ENCODE assay signal across 1 cellular context in the genomic region with DNA sequence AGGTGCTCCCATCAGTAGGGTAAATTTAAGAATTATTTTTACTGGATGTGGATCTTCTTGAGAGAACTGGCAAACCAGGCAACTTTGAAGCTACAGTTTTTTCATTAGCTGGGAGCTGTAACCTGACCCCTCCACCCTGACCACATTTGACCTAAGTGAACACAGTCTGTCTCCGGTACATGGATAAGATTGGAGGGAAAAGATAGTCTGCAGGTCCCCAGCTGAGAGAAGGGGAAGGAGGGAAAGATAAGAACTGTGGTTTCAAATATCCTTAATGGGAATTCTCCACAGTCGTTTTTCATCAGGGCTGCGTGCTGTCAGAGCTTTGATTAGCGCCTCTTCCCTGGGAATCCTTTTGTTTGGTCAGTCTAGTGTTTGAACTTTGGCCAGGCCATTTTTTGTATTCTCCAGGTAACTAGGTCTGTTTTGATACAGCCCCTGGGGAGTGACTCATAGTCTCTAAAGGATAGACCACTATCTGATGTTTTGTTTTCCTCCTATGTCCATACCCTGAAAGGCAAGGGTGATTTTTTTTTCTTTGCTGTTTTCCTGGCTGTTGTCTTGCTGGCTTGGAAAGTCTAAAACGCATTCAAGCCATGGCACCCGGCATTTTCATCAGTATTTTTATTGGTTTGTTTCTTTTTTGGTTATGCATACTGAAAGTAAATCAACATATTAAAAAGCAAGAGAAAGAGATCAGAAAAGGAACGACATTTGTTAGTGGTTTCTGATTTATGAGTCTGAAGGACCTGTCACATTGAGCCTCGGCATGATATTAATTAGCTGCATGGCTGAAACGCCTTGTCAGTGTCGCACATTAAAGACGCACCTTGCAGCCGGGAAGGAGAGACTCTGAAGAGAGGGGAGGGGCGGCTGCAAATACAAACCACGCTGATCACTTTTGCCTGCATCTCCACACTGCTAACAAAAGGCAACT.
A peak's percentile ranks its signal among the peaks of the same experiment; 100 is the strongest.
TF ChIP-seq lines count a peak whose summit lies in the region.

No MANE protein-coding gene starts in this region.

TF ChIP-seq in HepG2, 621 proteins besides CTCF, POLR2A, EP300 and RAD21 (continued from another document and continues in another):
- TF ChIP-seq CSRNP2 (CRISPR knock-in tag; conservative IDR thresholded peaks at IDR 0.05; ENCODE audit: low read depth) (no peak), FOXP1 (IDR thresholded peaks at IDR 0.05) (peak; percentile 73; the same call in 1 of the 2 replicates), FOXP1 (CRISPR knock-in tag; IDR thresholded peaks at IDR 0.05) (peak; percentile 93), ZC3H13 (CRISPR knock-in tag; IDR thresholded peaks at IDR 0.05) (no peak), ZFY (CRISPR knock-in tag; IDR thresholded peaks at IDR 0.05) (peak; percentile 11; the same call in 1 of the 2 replicates), SKI (IDR thresholded peaks at IDR 0.05; ENCODE audit: partially characterized antibody) (peak; percentile 79), ZNF24 (IDR thresholded peaks at IDR 0.05) (peak; percentile 40; the same call in 1 of the 2 replicates), ZNF552 (CRISPR knock-in tag; IDR thresholded peaks at IDR 0.05; ENCODE audit: borderline replicate concordance) (0 out of 2 replicates have a peak, but pooled peaks have one; percentile 78), ZMYM3 (CRISPR knock-in tag; IDR thresholded peaks at IDR 0.05) (peak; percentile 68), MEF2D (CRISPR knock-in tag; IDR thresholded peaks at IDR 0.05) (peak; percentile 89), YEATS2 (CRISPR knock-in tag; IDR thresholded peaks at IDR 0.05; ENCODE audit: borderline replicate concordance) (peak; percentile 15; the same call in 1 of the 2 replicates), KAT8 (CRISPR knock-in tag; IDR thresholded peaks at IDR 0.05) (peak; percentile 84), BRCA1 (CRISPR knock-in tag; IDR thresholded peaks at IDR 0.05) (0 out of 2 replicates have a peak, but pooled peaks have one; percentile 21), CCDC6 (CRISPR knock-in tag; IDR thresholded peaks at IDR 0.05) (peak; percentile 54; the same call in 1 of the 2 replicates), ZNF350 (CRISPR knock-in tag; IDR thresholded peaks at IDR 0.05; ENCODE audit: borderline replicate concordance, low read depth) (peak; percentile 18; the same call in 1 of the 2 replicates), TEAD3 (CRISPR knock-in tag; optimal IDR thresholded peaks at IDR 0.05; ENCODE audit: borderline replicate concordance) (peak; percentile 84), ZNF230 (CRISPR knock-in tag; IDR thresholded peaks at IDR 0.05) (no peak; the same call in 1 of the 2 replicates), ZSCAN9 (CRISPR knock-in tag; IDR thresholded peaks at IDR 0.05; ENCODE audit: borderline replicate concordance) (peak; percentile 100), RXRB (CRISPR knock-in tag; IDR thresholded peaks at IDR 0.05; ENCODE audit: borderline replicate concordance) (peak; percentile 95), MIER3 (CRISPR knock-in tag; IDR thresholded peaks at IDR 0.05; ENCODE audit: borderline replicate concordance) (peak; percentile 45; the same call in 1 of the 2 replicates), HMG20A (CRISPR knock-in tag; IDR thresholded peaks at IDR 0.05; ENCODE audit: borderline replicate concordance) (peak; percentile 91; the same call in 1 of the 2 replicates), LCORL (IDR thresholded peaks at IDR 0.05) (peak; percentile 78; the same call in 1 of the 2 replicates), LCORL (CRISPR knock-in tag; IDR thresholded peaks at IDR 0.05) (peak; percentile 70; the same call in 1 of the 2 replicates), NCOA1 (CRISPR knock-in tag; IDR thresholded peaks at IDR 0.05) (peak; percentile 49; the same call in 1 of the 2 replicates), FOXK2 (IDR thresholded peaks at IDR 0.05) (peak; percentile 83), ZKSCAN8 (CRISPR knock-in tag; IDR thresholded peaks at IDR 0.05; ENCODE audit: borderline replicate concordance) (no peak; the same call in 1 of the 2 replicates), ZNF17 (CRISPR knock-in tag; IDR thresholded peaks at IDR 0.05) (no peak), TCF7L2 (IDR thresholded peaks at IDR 0.05; ENCODE audit: low read depth, low read length) (no peak), ZBTB8A (CRISPR knock-in tag; IDR thresholded peaks at IDR 0.05; ENCODE audit: borderline replicate concordance, low read depth) (peak; percentile 80; the same call in 1 of the 2 replicates), FOXA3 (CRISPR knock-in tag; IDR thresholded peaks at IDR 0.05) (peak; percentile 80), ZNF414 (CRISPR knock-in tag; IDR thresholded peaks at IDR 0.05) (peak; percentile 43; the same call in 1 of the 2 replicates), FOXO1 (CRISPR knock-in tag; IDR thresholded peaks at IDR 0.05) (peak; percentile 90), ZEB1 (IDR thresholded peaks at IDR 0.05; ENCODE audit: insufficient replicate concordance, low read depth) (peak; percentile 98), SIX4 (CRISPR knock-in tag; IDR thresholded peaks at IDR 0.05) (peak; percentile 100)
- TF ChIP-seq, protein P1, sequence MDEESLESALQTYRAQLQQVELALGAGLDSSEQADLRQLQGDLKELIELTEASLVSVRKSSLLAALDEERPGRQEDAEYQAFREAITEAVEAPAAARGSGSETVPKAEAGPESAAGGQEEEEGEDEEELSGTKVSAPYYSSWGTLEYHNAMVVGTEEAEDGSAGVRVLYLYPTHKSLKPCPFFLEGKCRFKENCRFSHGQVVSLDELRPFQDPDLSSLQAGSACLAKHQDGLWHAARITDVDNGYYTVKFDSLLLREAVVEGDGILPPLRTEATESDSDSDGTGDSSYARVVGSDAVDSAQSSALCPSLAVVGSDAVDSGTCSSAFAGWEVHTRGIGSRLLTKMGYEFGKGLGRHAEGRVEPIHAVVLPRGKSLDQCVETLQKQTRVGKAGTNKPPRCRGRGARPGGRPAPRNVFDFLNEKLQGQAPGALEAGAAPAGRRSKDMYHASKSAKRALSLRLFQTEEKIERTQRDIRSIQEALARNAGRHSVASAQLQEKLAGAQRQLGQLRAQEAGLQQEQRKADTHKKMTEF (CRISPR knock-in tag; IDR thresholded peaks at IDR 0.05): peak; percentile 95
- TF ChIP-seq, protein P2, sequence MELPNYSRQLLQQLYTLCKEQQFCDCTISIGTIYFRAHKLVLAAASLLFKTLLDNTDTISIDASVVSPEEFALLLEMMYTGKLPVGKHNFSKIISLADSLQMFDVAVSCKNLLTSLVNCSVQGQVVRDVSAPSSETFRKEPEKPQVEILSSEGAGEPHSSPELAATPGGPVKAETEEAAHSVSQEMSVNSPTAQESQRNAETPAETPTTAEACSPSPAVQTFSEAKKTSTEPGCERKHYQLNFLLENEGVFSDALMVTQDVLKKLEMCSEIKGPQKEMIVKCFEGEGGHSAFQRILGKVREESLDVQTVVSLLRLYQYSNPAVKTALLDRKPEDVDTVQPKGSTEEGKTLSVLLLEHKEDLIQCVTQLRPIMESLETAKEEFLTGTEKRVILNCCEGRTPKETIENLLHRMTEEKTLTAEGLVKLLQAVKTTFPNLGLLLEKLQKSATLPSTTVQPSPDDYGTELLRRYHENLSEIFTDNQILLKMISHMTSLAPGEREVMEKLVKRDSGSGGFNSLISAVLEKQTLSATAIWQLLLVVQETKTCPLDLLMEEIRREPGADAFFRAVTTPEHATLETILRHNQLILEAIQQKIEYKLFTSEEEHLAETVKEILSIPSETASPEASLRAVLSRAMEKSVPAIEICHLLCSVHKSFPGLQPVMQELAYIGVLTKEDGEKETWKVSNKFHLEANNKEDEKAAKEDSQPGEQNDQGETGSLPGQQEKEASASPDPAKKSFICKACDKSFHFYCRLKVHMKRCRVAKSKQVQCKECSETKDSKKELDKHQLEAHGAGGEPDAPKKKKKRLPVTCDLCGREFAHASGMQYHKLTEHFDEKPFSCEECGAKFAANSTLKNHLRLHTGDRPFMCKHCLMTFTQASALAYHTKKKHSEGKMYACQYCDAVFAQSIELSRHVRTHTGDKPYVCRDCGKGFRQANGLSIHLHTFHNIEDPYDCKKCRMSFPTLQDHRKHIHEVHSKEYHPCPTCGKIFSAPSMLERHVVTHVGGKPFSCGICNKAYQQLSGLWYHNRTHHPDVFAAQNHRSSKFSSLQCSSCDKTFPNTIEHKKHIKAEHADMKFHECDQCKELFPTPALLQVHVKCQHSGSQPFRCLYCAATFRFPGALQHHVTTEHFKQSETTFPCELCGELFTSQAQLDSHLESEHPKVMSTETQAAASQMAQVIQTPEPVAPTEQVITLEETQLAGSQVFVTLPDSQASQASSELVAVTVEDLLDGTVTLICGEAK (IDR thresholded peaks at IDR 0.05): no peak
- TF ChIP-seq, protein P2 (CRISPR knock-in tag; IDR thresholded peaks at IDR 0.05): no peak; the same call in 1 of the 2 replicates
- TF ChIP-seq, protein P3, sequence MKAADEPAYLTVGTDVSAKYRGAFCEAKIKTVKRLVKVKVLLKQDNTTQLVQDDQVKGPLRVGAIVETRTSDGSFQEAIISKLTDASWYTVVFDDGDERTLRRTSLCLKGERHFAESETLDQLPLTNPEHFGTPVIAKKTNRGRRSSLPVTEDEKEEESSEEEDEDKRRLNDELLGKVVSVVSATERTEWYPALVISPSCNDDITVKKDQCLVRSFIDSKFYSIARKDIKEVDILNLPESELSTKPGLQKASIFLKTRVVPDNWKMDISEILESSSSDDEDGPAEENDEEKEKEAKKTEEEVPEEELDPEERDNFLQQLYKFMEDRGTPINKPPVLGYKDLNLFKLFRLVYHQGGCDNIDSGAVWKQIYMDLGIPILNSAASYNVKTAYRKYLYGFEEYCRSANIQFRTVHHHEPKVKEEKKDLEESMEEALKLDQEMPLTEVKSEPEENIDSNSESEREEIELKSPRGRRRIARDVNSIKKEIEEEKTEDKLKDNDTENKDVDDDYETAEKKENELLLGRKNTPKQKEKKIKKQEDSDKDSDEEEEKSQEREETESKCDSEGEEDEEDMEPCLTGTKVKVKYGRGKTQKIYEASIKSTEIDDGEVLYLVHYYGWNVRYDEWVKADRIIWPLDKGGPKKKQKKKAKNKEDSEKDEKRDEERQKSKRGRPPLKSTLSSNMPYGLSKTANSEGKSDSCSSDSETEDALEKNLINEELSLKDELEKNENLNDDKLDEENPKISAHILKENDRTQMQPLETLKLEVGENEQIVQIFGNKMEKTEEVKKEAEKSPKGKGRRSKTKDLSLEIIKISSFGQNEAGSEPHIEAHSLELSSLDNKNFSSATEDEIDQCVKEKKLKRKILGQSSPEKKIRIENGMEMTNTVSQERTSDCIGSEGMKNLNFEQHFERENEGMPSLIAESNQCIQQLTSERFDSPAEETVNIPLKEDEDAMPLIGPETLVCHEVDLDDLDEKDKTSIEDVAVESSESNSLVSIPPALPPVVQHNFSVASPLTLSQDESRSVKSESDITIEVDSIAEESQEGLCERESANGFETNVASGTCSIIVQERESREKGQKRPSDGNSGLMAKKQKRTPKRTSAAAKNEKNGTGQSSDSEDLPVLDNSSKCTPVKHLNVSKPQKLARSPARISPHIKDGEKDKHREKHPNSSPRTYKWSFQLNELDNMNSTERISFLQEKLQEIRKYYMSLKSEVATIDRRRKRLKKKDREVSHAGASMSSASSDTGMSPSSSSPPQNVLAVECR (CRISPR knock-in tag; IDR thresholded peaks at IDR 0.05; ENCODE audit: borderline replicate concordance): peak; percentile 27; the same call in 1 of the 2 replicates
